Comparison of ENCODE assay signal across 8 cellular contexts in the genomic region with DNA sequence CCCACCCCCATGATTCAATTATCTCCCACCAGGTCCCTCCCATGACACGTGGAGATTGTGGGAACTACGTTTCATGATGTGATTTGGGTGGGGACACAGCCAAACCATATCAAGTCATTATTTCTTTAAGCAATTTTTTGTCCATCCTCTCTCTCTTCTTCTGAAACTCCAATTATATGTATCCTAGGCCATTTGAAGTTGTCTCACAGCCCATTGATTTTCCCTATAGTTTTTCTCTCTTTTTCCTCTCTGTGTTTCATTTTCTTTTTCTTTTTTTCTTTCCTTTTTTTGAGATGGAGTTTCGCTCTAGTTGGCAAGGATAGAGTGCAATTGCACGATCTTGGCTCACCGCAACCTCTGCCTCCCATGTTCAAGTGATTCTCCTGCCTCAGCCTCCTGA.
"Had no signal": no experiment of that assay in that cellular context is flagged by ENCODE, and none has a peak within 500 bp of the region (broad histone marks: within the 10 kb centered on the region; RNA-seq: fewer than 3 reads in every experiment).

No MANE protein-coding gene starts in this region.

- FAIRE-seq: G401.6, GM12878, GM12891, GM12892, GM18507, GM19239 had no signal

- ATAC-seq: GM12878 had no signal

- H3K4me3 ChIP-seq: GM12878 had no signal

- DNase-seq: GDM1, GF-D8 had no signal
